ENCODE assay signal across 1 cellular context in genomic region chr21:43591468-43592050, GRCh38.
A peak's percentile ranks its signal among the peaks of the same experiment; 100 is the strongest.
TF ChIP-seq lines count a peak whose summit lies in the region.

No MANE protein-coding gene starts in this region.

TF ChIP-seq in endothelial cell of umbilical vein, 7 proteins besides CTCF, POLR2A, EP300 and RAD21:
- TF ChIP-seq GATA2 (IDR thresholded peaks at IDR 0.05; ENCODE audit: insufficient read depth, insufficient read length, low read depth, low read length) (peak; percentile 91), MAX (IDR thresholded peaks at IDR 0.05; ENCODE audit: insufficient read depth, insufficient read length) (no peak), FOS (IDR thresholded peaks at IDR 0.05; ENCODE audit: borderline replicate concordance, insufficient read depth, low read length) (peak; percentile 31), JUN (IDR thresholded peaks at IDR 0.05; ENCODE audit: borderline replicate concordance, insufficient read depth, insufficient read length, low read depth) (peak; percentile 70), POLR2AphosphoS5 (IDR thresholded peaks at IDR 0.05; ENCODE audit: insufficient read depth, low read depth, low read length) (peak; percentile 69)
